In genomic region chr6:151749341-151749740, GRCh38 we compare ENCODE assay signal across 25 cellular contexts. TPM values are rescaled to one million over a fixed set of nuclear protein-coding genes. Genes with fewer than 3 reads are reported as not detected.
"Had no signal": no experiment of that assay in that cellular context is flagged by ENCODE, and none has a peak within 500 bp of the region (broad histone marks: within the 10 kb centered on the region; RNA-seq: fewer than 3 reads in every experiment).

No MANE protein-coding gene starts in this region.

- H3K27ac ChIP-seq: HL-60, KMS-11, PC-9, Peyer's patch, SJCRH30 had no signal

- H3K27me3 ChIP-seq: Peyer's patch, SJCRH30 had no signal

- H3K36me3 ChIP-seq: Peyer's patch, SJCRH30 had no signal

- H3K4me3 ChIP-seq: K562, PC-9, Peyer's patch, SJCRH30 had no signal

- H3K9me3 ChIP-seq: Peyer's patch, SJCRH30 had no signal

- DNase-seq: NCI-H1048; NCI-H1105; NCI-H1417; NCI-H1436 treated with DMSO at 0.1 percent for 48 hours; NCI-H1694; NCI-H1930; NCI-H2081; NCI-H2171; NCI-H226; NCI-H446; NCI-H510A; NCI-H524 treated with DMSO at 0.1 percent for 48 hours; NCI-H69; NCI-H774; NK-92 treated with Interleukin-12 subunit alpha and Interleukin-12 subunit beta, amount 100 ng/mL, for 24 hours; PC-9; Peyer's patch; SHP77 treated with DMSO at 0.1 percent for 48 hours; SJCRH30; SW 1271; T-cell had no signal

- H3K4me1 ChIP-seq: Peyer's patch had no signal

- H3K9ac ChIP-seq: KMS-11 had no signal

RNA-seq across cellular contexts. Expression of gene ESR1, which starts 58.1 kb away (rescaled TPM):
- total RNA-seq: RPMI7951, SJCRH30 had no signal
